8 cellular contexts compared by ENCODE assay signal in genomic region chr19:13033819-13034611, GRCh38. TPM values are rescaled to one million over a fixed set of nuclear protein-coding genes. Genes with fewer than 3 reads are reported as not detected.
DNase-seq lines count a peak whose midpoint lies in the region; ATAC-seq and TF ChIP-seq lines count a peak whose summit lies in the region.

No MANE protein-coding gene starts in this region.

- H3K27me3 Mint-ChIP-seq in activated CD4-positive, alpha-beta T cell treated with anti-CD3 and anti-CD28 coated beads, Interleukin-2, amount 10 ng/mL, durations not matched to agents 24 days and 14 days: peaks cover 2% of the 10 kb centered on the region
- H3K27me3 Mint-ChIP-seq in type B pancreatic cell: peaks cover 98% of the 10 kb centered on the region

- intact Hi-C loops in activated CD4-positive, alpha-beta T cell treated with anti-CD3 and anti-CD28 coated beads, Interleukin-2, amount 10 ng/mL, durations not matched to agents 24 days and 14 days (cut with micrococcal nuclease): loop anchor here (5.0 kb wide), 1 partner anchor 52 kb away; no protein-coding TSS in a partner anchor

- no peaks in the 10 kb centered on the region for H3K36me3 Mint-ChIP-seq in activated CD4-positive, alpha-beta T cell treated with anti-CD3 and anti-CD28 coated beads, Interleukin-2, amount 10 ng/mL, durations not matched to agents 24 days and 14 days (ENCODE audit: low read depth)
- H3K36me3 Mint-ChIP-seq in type B pancreatic cell: no peaks in the 10 kb centered on the region

- peak; percentile 75 for TF ChIP-seq CTCF in epithelial cell of esophagus (IDR thresholded peaks at IDR 0.05; ENCODE audit: insufficient read depth, low read depth, low read length, missing control alignments)
- peak; percentile 72 for TF ChIP-seq CTCF in type B pancreatic cell (conservative IDR thresholded peaks at IDR 0.05)

- H3K4me3 ChIP-seq in epithelial cell of esophagus (ENCODE audit: low read length): no peak overlapping the region

- no peaks in the 10 kb centered on the region for H3K9me3 Mint-ChIP-seq in activated CD4-positive, alpha-beta T cell treated with anti-CD3 and anti-CD28 coated beads, Interleukin-2, amount 10 ng/mL, durations not matched to agents 24 days and 14 days
- no peaks in the 10 kb centered on the region for H3K9me3 Mint-ChIP-seq in type B pancreatic cell

- no peak overlapping the region for H3K4me3 Mint-ChIP-seq in activated CD4-positive, alpha-beta T cell treated with anti-CD3 and anti-CD28 coated beads, Interleukin-2, amount 10 ng/mL, durations not matched to agents 24 days and 14 days
- H3K4me3 Mint-ChIP-seq in type B pancreatic cell: no peak overlapping the region

- H3K27ac Mint-ChIP-seq in activated CD4-positive, alpha-beta T cell treated with anti-CD3 and anti-CD28 coated beads, Interleukin-2, amount 10 ng/mL, durations not matched to agents 24 days and 14 days: no peak overlapping the region
- H3K27ac Mint-ChIP-seq in type B pancreatic cell: peak overlapping the region; percentile 11

- DNase-seq in NCI-H748 (lab: John Stamatoyannopoulos, UW; ENCODE audit: unreplicated experiment) (peak; percentile 19), NCI-H748 treated with DMSO at 0.1 percent for 48 hours (lab: John Stamatoyannopoulos, UW) (no peak), NCI-H1694 treated with DMSO at 0.1 percent for 48 hours (lab: John Stamatoyannopoulos, UW) (peak; percentile 23), epithelial cell of esophagus (ENCODE audit: low read depth) (peak; percentile 63), myocyte (ENCODE audit: low read depth) (peak; percentile 84), type B pancreatic cell (ENCODE audit: extremely low spot score, unreplicated experiment) (no peak)
- DNase-seq in activated CD4-positive, alpha-beta T cell treated with anti-CD3 and anti-CD28 coated beads, Interleukin-2, amount 10 ng/mL, durations not matched to agents 24 days and 14 days: peak; percentile 81

- peaks cover 3% of the 10 kb centered on the region for H3K4me1 Mint-ChIP-seq in activated CD4-positive, alpha-beta T cell treated with anti-CD3 and anti-CD28 coated beads, Interleukin-2, amount 10 ng/mL, durations not matched to agents 24 days and 14 days
- H3K4me1 Mint-ChIP-seq in type B pancreatic cell (ENCODE audit: unreplicated experiment): peaks cover 11% of the 10 kb centered on the region

- no peak for ATAC-seq in HG03135 (IDR thresholded peaks at IDR 0.05; ENCODE audit: unreplicated experiment)

RNA-seq across cellular contexts. Expression of gene NFIX, which starts 38.7 kb away (rescaled TPM):
- total RNA-seq in activated CD4-positive, alpha-beta T cell treated with anti-CD3 and anti-CD28 coated beads, Interleukin-2, amount 10 ng/mL, durations not matched to agents 24 days and 14 days: 8.3 and 10.4 TPM in 2 replicates
- total RNA-seq in myocyte: 17.7 and 23.3 TPM in 2 replicates
- polyA plus RNA-seq in myocyte (2012): 86.6 TPM
- total RNA-seq in type B pancreatic cell (ENCODE audit: low replicate concordance): 4.2 and 12.4 TPM in 2 replicates

Comparison
In these comparisons a context has a peak if more than half of its experiments do, and no peak if none do; other contexts are left out.
1. DNase-seq: peak in NCI-H748 (single experiment), NCI-H1694 treated with DMSO at 0.1 percent for 48 hours (single experiment), activated CD4-positive, alpha-beta T cell treated with anti-CD3 and anti-CD28 coated beads, Interleukin-2, amount 10 ng/mL, durations not matched to agents 24 days and 14 days (single experiment), epithelial cell of esophagus (single experiment) and myocyte (single experiment); none in NCI-H748 treated with DMSO at 0.1 percent for 48 hours (single experiment) and type B pancreatic cell (single experiment).